ENCODE assay signal across 7 cellular contexts in genomic region chr10:129308953-129309352, GRCh38.
"Had no signal": no experiment of that assay in that cellular context is flagged by ENCODE, and none has a peak within 500 bp of the region (broad histone marks: within the 10 kb centered on the region; RNA-seq: fewer than 3 reads in every experiment).

No MANE protein-coding gene starts in this region.

- H3K4me2 ChIP-seq: KMS-11 had no signal

- H3K27ac ChIP-seq: HL-60, KMS-11 had no signal

- H3K4me3 ChIP-seq: K562 had no signal

- DNase-seq: IMR-90, KBM-7, KG1 had no signal

- H3K9ac ChIP-seq: KMS-11 had no signal

- ATAC-seq: HepG2, K562 had no signal
